Comparison of ENCODE assay signal across 14 cellular contexts in genomic region chr11:96044747-96045146, GRCh38.
DNase-seq lines count a peak whose midpoint lies in the region; ATAC-seq and TF ChIP-seq lines count a peak whose summit lies in the region.
"Had no signal": no experiment of that assay in that cellular context is flagged by ENCODE, and none has a peak within 500 bp of the region (broad histone marks: within the 10 kb centered on the region; RNA-seq: fewer than 3 reads in every experiment).

No MANE protein-coding gene starts in this region.

- TF ChIP-seq CTCF in GM13977 (IDR thresholded peaks at IDR 0.05; ENCODE audit: extremely low read depth, insufficient read depth, missing control alignments) = no peak

- ATAC-seq in stimulated activated naive CD8-positive, alpha-beta T cell treated with anti-CD3 and anti-CD28 coated beads, Interleukin-15, amount 100 ng/mL, for 72 hours = peak; percentile 39
- no peak for ATAC-seq in stimulated activated naive CD8-positive, alpha-beta T cell treated with anti-CD3 and anti-CD28 coated beads, Interleukin-15, Interleukin-2, amounts not matched to agents 100 U/mL and 50 U/mL, for 24 hours
- peak; percentile 58 for ATAC-seq in stimulated activated effector memory CD8-positive, alpha-beta T cell treated with anti-CD3 and anti-CD28 coated beads, Interleukin-12 subunit alpha, Interleukin-12 subunit beta, amount 100 ng/mL, for 72 hours
- ATAC-seq in SK-N-SH treated with all-trans-retinoic acid at 6 μM for 48 hours = no peak
- ATAC-seq: A549, GM12878 had no signal

- H3K27me3 Mint-ChIP-seq in stimulated activated naive CD8-positive, alpha-beta T cell treated with anti-CD3 and anti-CD28 coated beads, Interleukin-15, amount 100 ng/mL, for 72 hours = no peaks in the 10 kb centered on the region

- no peak overlapping the region for H3K27ac Mint-ChIP-seq in stimulated activated naive CD8-positive, alpha-beta T cell treated with anti-CD3 and anti-CD28 coated beads, Interleukin-15, amount 100 ng/mL, for 72 hours
- no peak overlapping the region for H3K27ac Mint-ChIP-seq in stimulated activated effector memory CD8-positive, alpha-beta T cell treated with anti-CD3 and anti-CD28 coated beads, Interleukin-12 subunit alpha, Interleukin-12 subunit beta, amount 100 ng/mL, for 72 hours
- H3K27ac Mint-ChIP-seq: CD14-positive monocyte had no signal

- in situ Hi-C loops in GM13977 (cut with MboI; ENCODE audit: low pct_unique_long_range_greater_than_20kb, low sequenced_read_pairs, unreplicated experiment) = no loop called here

- peak overlapping the region; percentile 3 for H3K27ac ChIP-seq in caudate nucleus (ENCODE audit: low read depth, low read length)
- H3K27ac ChIP-seq: A549 had no signal

- no peak for DNase-seq in stimulated activated naive CD8-positive, alpha-beta T cell treated with anti-CD3 and anti-CD28 coated beads, Interleukin-15, amount 100 ng/mL, for 72 hours
- no peak for DNase-seq in stimulated activated naive CD8-positive, alpha-beta T cell treated with anti-CD3 and anti-CD28 coated beads, Interleukin-15, Interleukin-2, amounts not matched to agents 100 U/mL and 50 U/mL, for 24 hours
- DNase-seq in caudate nucleus (lab: John Stamatoyannopoulos, UW) (no peak), NCI-H146 treated with DMSO at 0.1 percent for 48 hours (lab: John Stamatoyannopoulos, UW; ENCODE audit: unreplicated experiment) (no peak), GM13977 (ENCODE audit: low spot score) (no peak)
- no peak for DNase-seq in stimulated activated effector memory CD8-positive, alpha-beta T cell treated with anti-CD3 and anti-CD28 coated beads, Interleukin-12 subunit alpha, Interleukin-12 subunit beta, amount 100 ng/mL, for 72 hours (ENCODE audit: low spot score in 2 of 2)
- DNase-seq: Calu3, DMS 273 treated with DMSO at 0.1 percent for 48 hours, DMS79, IMR-90 had no signal

- no peaks in the 10 kb centered on the region for H3K36me3 Mint-ChIP-seq in stimulated activated effector memory CD8-positive, alpha-beta T cell treated with anti-CD3 and anti-CD28 coated beads, Interleukin-12 subunit alpha, Interleukin-12 subunit beta, amount 100 ng/mL, for 72 hours
- H3K36me3 Mint-ChIP-seq: CD14-positive monocyte had no signal

- no peak overlapping the region for H3K4me3 Mint-ChIP-seq in stimulated activated naive CD8-positive, alpha-beta T cell treated with anti-CD3 and anti-CD28 coated beads, Interleukin-15, amount 100 ng/mL, for 72 hours
- no peak overlapping the region for H3K4me3 Mint-ChIP-seq in stimulated activated effector memory CD8-positive, alpha-beta T cell treated with anti-CD3 and anti-CD28 coated beads, Interleukin-12 subunit alpha, Interleukin-12 subunit beta, amount 100 ng/mL, for 72 hours
- H3K4me3 Mint-ChIP-seq: CD14-positive monocyte had no signal

- peaks cover 28% of the 10 kb centered on the region for H3K4me1 Mint-ChIP-seq in stimulated activated naive CD8-positive, alpha-beta T cell treated with anti-CD3 and anti-CD28 coated beads, Interleukin-15, amount 100 ng/mL, for 72 hours
- H3K4me1 Mint-ChIP-seq in stimulated activated effector memory CD8-positive, alpha-beta T cell treated with anti-CD3 and anti-CD28 coated beads, Interleukin-12 subunit alpha, Interleukin-12 subunit beta, amount 100 ng/mL, for 72 hours = peaks cover 9% of the 10 kb centered on the region

- no peaks in the 10 kb centered on the region for H3K9me3 Mint-ChIP-seq in stimulated activated naive CD8-positive, alpha-beta T cell treated with anti-CD3 and anti-CD28 coated beads, Interleukin-15, amount 100 ng/mL, for 72 hours
- no peaks in the 10 kb centered on the region for H3K9me3 Mint-ChIP-seq in stimulated activated effector memory CD8-positive, alpha-beta T cell treated with anti-CD3 and anti-CD28 coated beads, Interleukin-12 subunit alpha, Interleukin-12 subunit beta, amount 100 ng/mL, for 72 hours
- H3K9me3 Mint-ChIP-seq: CD14-positive monocyte had no signal

TF ChIP-seq in SK-N-SH treated with all-trans-retinoic acid at 6 μM for 48 hours, 23 proteins besides CTCF, POLR2A, EP300 and RAD21:
- no peak for TF ChIP-seq TSHZ2 (CRISPR knock-in tag; IDR thresholded peaks at IDR 0.05)
- no peak for TF ChIP-seq ZC3H10 (CRISPR knock-in tag; IDR thresholded peaks at IDR 0.05)
- no peak for TF ChIP-seq OSR1 (CRISPR knock-in tag; IDR thresholded peaks at IDR 0.05)
- no peak for TF ChIP-seq CREB5 (CRISPR knock-in tag; IDR thresholded peaks at IDR 0.05; ENCODE audit: low read depth)
- no peak for TF ChIP-seq PPARA (CRISPR knock-in tag; IDR thresholded peaks at IDR 0.05; ENCODE audit: borderline replicate concordance)
- no peak for TF ChIP-seq RARB (CRISPR knock-in tag; IDR thresholded peaks at IDR 0.05)
- TF ChIP-seq SNAI2 (CRISPR knock-in tag; IDR thresholded peaks at IDR 0.05) = no peak
- no peak for TF ChIP-seq POU6F1 (CRISPR knock-in tag; IDR thresholded peaks at IDR 0.05; ENCODE audit: borderline replicate concordance, low read depth)
- TF ChIP-seq ZNF8 (CRISPR knock-in tag; IDR thresholded peaks at IDR 0.05) = no peak
- no peak for TF ChIP-seq CSDC2 (CRISPR knock-in tag; IDR thresholded peaks at IDR 0.05)
- no peak for TF ChIP-seq BACH2 (CRISPR knock-in tag; IDR thresholded peaks at IDR 0.05; ENCODE audit: borderline replicate concordance)
- no peak for TF ChIP-seq ZFP3 (CRISPR knock-in tag; IDR thresholded peaks at IDR 0.05)
- TF ChIP-seq ZNF70 (CRISPR knock-in tag; IDR thresholded peaks at IDR 0.05) = no peak
- no peak for TF ChIP-seq ISL1 (CRISPR knock-in tag; IDR thresholded peaks at IDR 0.05)
- TF ChIP-seq TCF4 (CRISPR knock-in tag; IDR thresholded peaks at IDR 0.05; ENCODE audit: borderline replicate concordance) = no peak
- TF ChIP-seq ZNF565 (CRISPR knock-in tag; conservative IDR thresholded peaks at IDR 0.05; ENCODE audit: low read depth) = no peak
- no peak for TF ChIP-seq ESRRG (CRISPR knock-in tag; IDR thresholded peaks at IDR 0.05)
- no peak for TF ChIP-seq TOX (CRISPR knock-in tag; IDR thresholded peaks at IDR 0.05; ENCODE audit: borderline replicate concordance)

Comparison
In these comparisons a context has a peak if more than half of its experiments do, and no peak if none do; other contexts are left out.
1. ATAC-seq: peak in stimulated activated naive CD8-positive, alpha-beta T cell treated with anti-CD3 and anti-CD28 coated beads, Interleukin-15, amount 100 ng/mL, for 72 hours (single experiment) and stimulated activated effector memory CD8-positive, alpha-beta T cell treated with anti-CD3 and anti-CD28 coated beads, Interleukin-12 subunit alpha, Interleukin-12 subunit beta, amount 100 ng/mL, for 72 hours (single experiment); none in stimulated activated naive CD8-positive, alpha-beta T cell treated with anti-CD3 and anti-CD28 coated beads, Interleukin-15, Interleukin-2, amounts not matched to agents 100 U/mL and 50 U/mL, for 24 hours (single experiment) and SK-N-SH treated with all-trans-retinoic acid at 6 μM for 48 hours (single experiment).